ENCODE assay signal across 14 cellular contexts in genomic region chr5:41921874-41922273, GRCh38. TPM values are rescaled to one million over a fixed set of nuclear protein-coding genes. Genes with fewer than 3 reads are reported as not detected.
A peak's percentile ranks its signal among the peaks of the same experiment; 100 is the strongest.
DNase-seq lines count a peak whose midpoint lies in the region; ATAC-seq and TF ChIP-seq lines count a peak whose summit lies in the region.
"Had no signal": no experiment of that assay in that cellular context is flagged by ENCODE, and none has a peak within 500 bp of the region (broad histone marks: within the 10 kb centered on the region; RNA-seq: fewer than 3 reads in every experiment).

No MANE protein-coding gene starts in this region.

- POLR2A ChIA-PET in CD8-positive, alpha-beta T cell (lab: Charles Lee) = interaction anchor here (1.9 kb wide), 1 partner anchor 18 kb away, joined by 5 read pairs; the partner anchor contains the start of gene RIMOC1

- peaks cover 40% of the 10 kb centered on the region for H3K36me3 Mint-ChIP-seq in CD8-positive, alpha-beta T cell
- peaks cover 23% of the 10 kb centered on the region for H3K36me3 Mint-ChIP-seq in natural killer cell

- no peak overlapping the region for H3K27ac ChIP-seq in CD8-positive, alpha-beta T cell (ENCODE audit: low read depth, low read length)
- H3K27ac ChIP-seq: prostate gland, thyroid gland had no signal

- peaks cover 24% of the 10 kb centered on the region for H3K4me1 Mint-ChIP-seq in CD8-positive, alpha-beta T cell (ENCODE audit: low read depth)
- peaks cover 10 to 17% of the 10 kb centered on the region in 2 donors for H3K4me1 Mint-ChIP-seq in natural killer cell

- no peaks in the 10 kb centered on the region for H3K27me3 ChIP-seq in CD8-positive, alpha-beta T cell (ENCODE audit: insufficient read depth, low read length)
- H3K27me3 ChIP-seq: thyroid gland had no signal

- H3K36me3 ChIP-seq in CD8-positive, alpha-beta T cell (ENCODE audit: insufficient read depth, low read length) = peaks cover 15% of the 10 kb centered on the region
- H3K36me3 ChIP-seq: prostate gland had no signal

- no peak overlapping the region for H3K4me3 ChIP-seq in CD8-positive, alpha-beta T cell (ENCODE audit: low read depth, low read length)
- H3K4me3 ChIP-seq: mucosa of descending colon, prostate gland, thyroid gland had no signal

- H3K9me3 ChIP-seq in CD8-positive, alpha-beta T cell (ENCODE audit: low read length) = no peaks in the 10 kb centered on the region
- H3K9me3 ChIP-seq: mucosa of descending colon, prostate gland, thyroid gland had no signal

- TF ChIP-seq CTCF in CD8-positive, alpha-beta T cell (IDR thresholded peaks at IDR 0.05) = no peak
- no peak for TF ChIP-seq CTCF in natural killer cell (IDR thresholded peaks at IDR 0.05)

- H3K4me1 ChIP-seq in CD8-positive, alpha-beta T cell (ENCODE audit: insufficient read depth, low read length) = peaks cover 12% of the 10 kb centered on the region
- H3K4me1 ChIP-seq: prostate gland had no signal

- ATAC-seq in CD8-positive, alpha-beta T cell = no peak
- ATAC-seq in HG03196 (IDR thresholded peaks at IDR 0.05; ENCODE audit: unreplicated experiment) (no peak), natural killer cell (no peak)
- ATAC-seq: activated CD4-positive, CD25-positive, alpha-beta regulatory T cell treated with anti-CD3 and anti-CD28 coated beads, Interleukin-2, amount 50 U/mL, for 24 hours; HCT116; mucosa of descending colon had no signal

- no peaks in the 10 kb centered on the region for H3K9me3 Mint-ChIP-seq in CD8-positive, alpha-beta T cell
- H3K9me3 Mint-ChIP-seq in natural killer cell = no peaks in the 10 kb centered on the region

- H3K4me3 Mint-ChIP-seq in CD8-positive, alpha-beta T cell = no peak overlapping the region
- no peak overlapping the region for H3K4me3 Mint-ChIP-seq in natural killer cell

- H3K27me3 Mint-ChIP-seq in CD8-positive, alpha-beta T cell (ENCODE audit: low read depth) = no peaks in the 10 kb centered on the region
- H3K27me3 Mint-ChIP-seq in natural killer cell (ENCODE audit: low read depth in 2 of 2) = no peaks in the 10 kb centered on the region

- peak overlapping the region; percentile 22 for H3K27ac Mint-ChIP-seq in CD8-positive, alpha-beta T cell
- peak overlapping the region in 1 of 2 donors; percentile 19 for H3K27ac Mint-ChIP-seq in natural killer cell

- DNase-seq in CD8-positive, alpha-beta T cell = no peak
- peak; percentile 41 for DNase-seq in M059J (ENCODE audit: low read depth)
- DNase-seq in astrocyte of the hippocampus (ENCODE audit: low read depth, low spot score) = peak; percentile 59
- DNase-seq in glomerular visceral epithelial cell (ENCODE audit: extremely low spot score) = peak; percentile 49
- no peak for DNase-seq in DMS 273 (lab: John Stamatoyannopoulos, UW; ENCODE audit: unreplicated experiment)
- DNase-seq in natural killer cell = no peak
- no peak for DNase-seq in NCI-H774 (lab: John Stamatoyannopoulos, UW)
- DNase-seq: mucosa of descending colon, NCI-H2171, thyroid gland had no signal

- intact Hi-C loops in CD8-positive, alpha-beta T cell (cut with DNase I, micrococcal nuclease) = loop anchor here (10.0 kb wide), 3 partner anchors 1087 to 1683 kb away; partner anchors contain the start of genes NNT (in 1 of the 2), RPL37 (in 1 of the 2) and ZNF131 (in 1 of the 2)
- intact Hi-C loops in natural killer cell (cut with micrococcal nuclease) = loop anchor here (10.0 kb wide), 1 partner anchor 1093 kb away; no protein-coding TSS in a partner anchor

- CTCF ChIA-PET in CD8-positive, alpha-beta T cell (lab: Charles Lee) = no interaction called here

RNA-seq across cellular contexts. Expression of gene FBXO4, which starts 3.2 kb away (rescaled TPM):
- total RNA-seq in CD8-positive, alpha-beta T cell = 1 to 10 TPM; 4.4 to 4.7 TPM
- total RNA-seq in M059J (2014; rRNA removed; shearing (Covaris generic)) = 7.1 and 12.1 TPM in 2 replicates
- 10 to 100 TPM; 13.2 to 14.9 (median 13.4) TPM for total RNA-seq in natural killer cell

RNA-seq across cellular contexts. Expression of gene RIMOC1, which starts 17.7 kb away (rescaled TPM):
- total RNA-seq in CD8-positive, alpha-beta T cell = 1 to 10 TPM; 9.0 to 9.2 TPM
- total RNA-seq in M059J (2014; rRNA removed; shearing (Covaris generic)) = 21.9 and 23.8 TPM in 2 replicates
- total RNA-seq in natural killer cell = 10 to 100 TPM in 2 of 3 donors, 1 to 10 TPM in 1; 9.9 to 18.1 (median 14.2) TPM

RNA-seq across cellular contexts. Expression of gene OXCT1, which starts 51.6 kb away (rescaled TPM):
- total RNA-seq in CD8-positive, alpha-beta T cell = 10 to 100 TPM; 16.1 to 19.8 TPM
- total RNA-seq in M059J (2014; rRNA removed; shearing (Covaris generic)) = 17.8 and 23.5 TPM in 2 replicates
- 10 to 100 TPM; 17.1 to 19.9 (median 18.0) TPM for total RNA-seq in natural killer cell

Comparison
In these comparisons a context has a peak if more than half of its experiments do, and no peak if none do; other contexts are left out.
1. DNase-seq: peak in M059J (single experiment), astrocyte of the hippocampus (single experiment) and glomerular visceral epithelial cell (single experiment); none in CD8-positive, alpha-beta T cell (0 of 7), DMS 273 (single experiment), natural killer cell (single experiment) and NCI-H774 (single experiment).